ENCODE assay signal across 2 cellular contexts in the genomic region with DNA sequence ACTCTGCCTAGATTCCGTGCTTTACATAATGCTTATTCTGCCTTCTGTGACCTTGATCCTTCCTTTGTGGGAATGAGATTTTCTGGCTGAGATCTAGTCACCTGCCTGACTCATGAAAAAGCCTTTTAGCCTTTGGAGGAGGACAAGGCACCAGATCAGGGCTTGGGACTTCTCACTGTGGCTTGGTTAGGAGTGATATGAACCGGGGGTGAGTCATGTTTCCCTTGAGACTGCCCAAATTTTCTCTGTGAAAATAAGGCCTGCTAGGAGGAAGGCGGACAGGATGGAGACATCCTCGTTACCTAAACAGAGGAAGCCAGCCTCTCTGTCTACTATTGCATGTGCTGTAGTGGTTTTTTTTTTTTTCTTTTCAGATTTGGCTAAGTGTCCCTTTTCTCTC.
A peak's percentile ranks its signal among the peaks of the same experiment; 100 is the strongest.
TF ChIP-seq lines count a peak whose summit lies in the region.

No MANE protein-coding gene starts in this region.

TF ChIP-seq in HEK293, 187 proteins besides CTCF, POLR2A, EP300 and RAD21:
- TF ChIP-seq ZNF600 (tag by site-specific recombination; IDR thresholded peaks at IDR 0.05) (0 out of 2 replicates have a peak, but pooled peaks have one; percentile 22), ZNF658 (tag by site-specific recombination; IDR thresholded peaks at IDR 0.05) (no peak)

TF ChIP-seq in endothelial cell of umbilical vein, 7 proteins besides CTCF, POLR2A, EP300 and RAD21:
- no peak for TF ChIP-seq POLR2AphosphoS5 (IDR thresholded peaks at IDR 0.05; ENCODE audit: insufficient read depth, low read depth, low read length)
- TF ChIP-seq JUN (IDR thresholded peaks at IDR 0.05; ENCODE audit: borderline replicate concordance, insufficient read depth, insufficient read length, low read depth), result no peak
- TF ChIP-seq, protein P1, sequence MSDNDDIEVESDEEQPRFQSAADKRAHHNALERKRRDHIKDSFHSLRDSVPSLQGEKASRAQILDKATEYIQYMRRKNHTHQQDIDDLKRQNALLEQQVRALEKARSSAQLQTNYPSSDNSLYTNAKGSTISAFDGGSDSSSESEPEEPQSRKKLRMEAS (IDR thresholded peaks at IDR 0.05; ENCODE audit: insufficient read depth, insufficient read length), result no peak
- TF ChIP-seq FOS (IDR thresholded peaks at IDR 0.05; ENCODE audit: borderline replicate concordance, insufficient read depth, low read length), result peak; percentile 29
